1 cellular context compared by ENCODE assay signal in genomic region chr9:72937545-72937944, GRCh38.
TF ChIP-seq lines count a peak whose summit lies in the region.

No MANE protein-coding gene starts in this region.

TF ChIP-seq in GM23338, 12 proteins besides CTCF, POLR2A, EP300 and RAD21 (continued from another document):
- TF ChIP-seq, protein P1, sequence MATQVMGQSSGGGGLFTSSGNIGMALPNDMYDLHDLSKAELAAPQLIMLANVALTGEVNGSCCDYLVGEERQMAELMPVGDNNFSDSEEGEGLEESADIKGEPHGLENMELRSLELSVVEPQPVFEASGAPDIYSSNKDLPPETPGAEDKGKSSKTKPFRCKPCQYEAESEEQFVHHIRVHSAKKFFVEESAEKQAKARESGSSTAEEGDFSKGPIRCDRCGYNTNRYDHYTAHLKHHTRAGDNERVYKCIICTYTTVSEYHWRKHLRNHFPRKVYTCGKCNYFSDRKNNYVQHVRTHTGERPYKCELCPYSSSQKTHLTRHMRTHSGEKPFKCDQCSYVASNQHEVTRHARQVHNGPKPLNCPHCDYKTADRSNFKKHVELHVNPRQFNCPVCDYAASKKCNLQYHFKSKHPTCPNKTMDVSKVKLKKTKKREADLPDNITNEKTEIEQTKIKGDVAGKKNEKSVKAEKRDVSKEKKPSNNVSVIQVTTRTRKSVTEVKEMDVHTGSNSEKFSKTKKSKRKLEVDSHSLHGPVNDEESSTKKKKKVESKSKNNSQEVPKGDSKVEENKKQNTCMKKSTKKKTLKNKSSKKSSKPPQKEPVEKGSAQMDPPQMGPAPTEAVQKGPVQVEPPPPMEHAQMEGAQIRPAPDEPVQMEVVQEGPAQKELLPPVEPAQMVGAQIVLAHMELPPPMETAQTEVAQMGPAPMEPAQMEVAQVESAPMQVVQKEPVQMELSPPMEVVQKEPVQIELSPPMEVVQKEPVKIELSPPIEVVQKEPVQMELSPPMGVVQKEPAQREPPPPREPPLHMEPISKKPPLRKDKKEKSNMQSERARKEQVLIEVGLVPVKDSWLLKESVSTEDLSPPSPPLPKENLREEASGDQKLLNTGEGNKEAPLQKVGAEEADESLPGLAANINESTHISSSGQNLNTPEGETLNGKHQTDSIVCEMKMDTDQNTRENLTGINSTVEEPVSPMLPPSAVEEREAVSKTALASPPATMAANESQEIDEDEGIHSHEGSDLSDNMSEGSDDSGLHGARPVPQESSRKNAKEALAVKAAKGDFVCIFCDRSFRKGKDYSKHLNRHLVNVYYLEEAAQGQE (IDR thresholded peaks at IDR 0.05; ENCODE audit: unreplicated experiment): no peak
- TF ChIP-seq JUNB (IDR thresholded peaks at IDR 0.05; ENCODE audit: unreplicated experiment): no peak
